Comparison of ENCODE assay signal across 9 cellular contexts in the genomic region with DNA sequence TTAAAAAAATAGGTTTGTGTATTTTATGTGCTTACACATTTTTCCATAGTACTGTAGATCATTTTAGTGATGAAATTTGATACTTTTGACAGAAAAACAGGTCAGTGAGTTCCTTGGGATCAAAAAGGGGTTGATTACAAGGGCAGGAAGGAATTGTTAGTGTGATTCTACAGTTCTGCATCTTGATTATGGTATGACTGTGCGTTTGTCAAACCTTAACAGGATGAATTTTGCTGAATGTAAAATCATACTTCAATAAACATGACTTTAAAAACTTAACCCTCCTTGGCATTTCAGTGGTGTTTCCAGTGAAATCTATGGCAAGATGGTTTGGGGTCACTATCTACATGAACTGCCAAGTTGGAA. TPM values are rescaled to one million over a fixed set of nuclear protein-coding genes. Genes with fewer than 3 reads are reported as not detected.
DNase-seq lines count a peak whose midpoint lies in the region; ATAC-seq and TF ChIP-seq lines count a peak whose summit lies in the region.
"Had no signal": no experiment of that assay in that cellular context is flagged by ENCODE, and none has a peak within 500 bp of the region (broad histone marks: within the 10 kb centered on the region; RNA-seq: fewer than 3 reads in every experiment).

No MANE protein-coding gene starts in this region.

- peak overlapping the region; percentile 10; the same call in 1 of the 2 replicates for H3K9ac ChIP-seq in SK-N-SH
- no peak overlapping the region for H3K9ac ChIP-seq in colonic mucosa (ENCODE audit: low read depth in 2 of 2, low read length in 2 of 2)

- peaks cover 4% of the 10 kb centered on the region; the same call in 1 of the 2 replicates for H3K27me3 ChIP-seq in SK-N-SH (ENCODE audit: insufficient read depth)
- H3K27me3 ChIP-seq in RWPE2 (ENCODE audit: insufficient read depth, poor library complexity, severe bottlenecking), result no peaks in the 10 kb centered on the region
- H3K27me3 ChIP-seq in colonic mucosa, result no peaks in the 10 kb centered on the region

- H3K9me3 ChIP-seq in SK-N-SH (no peaks in the 10 kb centered on the region), RWPE2 (ENCODE audit: severe bottlenecking) (no peaks in the 10 kb centered on the region), colonic mucosa (no peaks in the 10 kb centered on the region)

- no peak overlapping the region for H2AFZ ChIP-seq in SK-N-SH (ENCODE audit: low read depth)

- no peak for DNase-seq in SK-N-SH
- no peak for DNase-seq in RWPE2 (ENCODE audit: low spot score)
- no peak for DNase-seq in colonic mucosa
- no peak for DNase-seq in SIG-M5 treated with dmso at 0.1 percent for 504 hours (lab: John Stamatoyannopoulos, UW; ENCODE audit: unreplicated experiment)
- no peak for DNase-seq in medulla oblongata (ENCODE audit: extremely low spot score)
- DNase-seq in activated CD4-positive, alpha-beta T cell treated with anti-CD3 and anti-CD28 coated beads for 4 hours, result no peak

- no peaks in the 10 kb centered on the region for H3K79me2 ChIP-seq in SK-N-SH (ENCODE audit: insufficient read depth)

- H3K36me3 ChIP-seq in SK-N-SH (replicated peaks in 1 of 2; ENCODE audit: control insufficient read depth in 1 of 2, insufficient read depth in 2 of 2, low read length in 1 of 2) (peaks cover 0 to 2% of the 10 kb centered on the region in 2 experiments), RWPE2 (ENCODE audit: low read depth) (peaks cover 73% of the 10 kb centered on the region), colonic mucosa (no peaks in the 10 kb centered on the region)

- no peaks in the 10 kb centered on the region for H4K20me1 ChIP-seq in SK-N-SH (ENCODE audit: insufficient read depth)

- CTCF ChIA-PET in SK-N-SH (lab: Yijun Ruan, JAX), result no interaction called here

- H3K4me3 ChIP-seq in SK-N-SH (ENCODE audit: low read depth in 2 of 2, low read length in 1 of 2) (no peak overlapping the region), RWPE2 (ENCODE audit: severe bottlenecking) (no peak overlapping the region), colonic mucosa (no peak overlapping the region), skin epidermis (no peak overlapping the region)

- ATAC-seq in SK-N-SH treated with all-trans-retinoic acid at 6 μM for 48 hours, result no peak
- ATAC-seq in RWPE2 (ENCODE audit: low read depth), result no peak

- POLR2A ChIA-PET in SK-N-SH (lab: Yijun Ruan, JAX), result no interaction called here

- peak overlapping the region; percentile 36; the same call in 1 of the 2 replicates for H3K4me2 ChIP-seq in SK-N-SH

- intact Hi-C loops in colonic mucosa (cut with DNase I), result loop anchor here (10.0 kb wide), 1 partner anchor 197 kb away; no protein-coding TSS in a partner anchor

- WGBS in SK-N-SH (ENCODE audit: low lambda C conversion rate), result 14% methylated on average over 1 of the region's 1 CpG

- no peak for TF ChIP-seq EP300 in SK-N-SH (IDR thresholded peaks at IDR 0.05; ENCODE audit: borderline replicate concordance in 1 of 2, low read depth in 1 of 2, low read length in 1 of 2)

- peaks cover 0 to 7% of the 10 kb centered on the region in 2 experiments; a peak in 3 of 4 replicates for H3K4me1 ChIP-seq in SK-N-SH (ENCODE audit: control insufficient read depth in 1 of 2, insufficient read depth in 2 of 2, low read depth in 1 of 2, low read length in 1 of 2)
- H3K4me1 ChIP-seq in RWPE2 (ENCODE audit: insufficient read depth, poor library complexity, severe bottlenecking), result peaks cover 52% of the 10 kb centered on the region
- peaks cover 3% of the 10 kb centered on the region for H3K4me1 ChIP-seq in colonic mucosa

- TF ChIP-seq CTCF in SK-N-SH (IDR thresholded peaks at IDR 0.05) (no peak), RWPE2 (IDR thresholded peaks at IDR 0.05; ENCODE audit: poor library complexity, severe bottlenecking) (no peak), colonic mucosa (IDR thresholded peaks at IDR 0.05) (no peak)

- peak overlapping the region; percentile 39 to 75; a peak in 3 of 4 replicates for H3K27ac ChIP-seq in SK-N-SH (ENCODE audit: low read depth in 2 of 2, low read length in 1 of 2)
- H3K27ac ChIP-seq in RWPE2 (ENCODE audit: poor library complexity, severe bottlenecking), result peak overlapping the region; percentile 97
- peak overlapping the region; percentile 38 for H3K27ac ChIP-seq in colonic mucosa
- H3K27ac ChIP-seq in skin epidermis, result peak overlapping the region in 16 of 21 experiments; percentile 4 to 87 (median 72)
- H3K27ac ChIP-seq: 22Rv1 had no signal

- TF ChIP-seq RAD21 in SK-N-SH (IDR thresholded peaks at IDR 0.05; ENCODE audit: low read length), result no peak

- H3F3A ChIP-seq in SK-N-SH (replicated peaks; ENCODE audit: insufficient read depth), result peaks cover 31% of the 10 kb centered on the region

- H3K9me2 ChIP-seq in SK-N-SH, result no peaks in the 10 kb centered on the region

TF ChIP-seq in SK-N-SH, 30 proteins besides CTCF, POLR2A, EP300 and RAD21 (continues in another document):
- TF ChIP-seq TEAD4 (IDR thresholded peaks at IDR 0.05; ENCODE audit: borderline replicate concordance, insufficient read depth), result no peak
- no peak for TF ChIP-seq RCOR1 (IDR thresholded peaks at IDR 0.05; ENCODE audit: low read length)
- TF ChIP-seq, protein P1, sequence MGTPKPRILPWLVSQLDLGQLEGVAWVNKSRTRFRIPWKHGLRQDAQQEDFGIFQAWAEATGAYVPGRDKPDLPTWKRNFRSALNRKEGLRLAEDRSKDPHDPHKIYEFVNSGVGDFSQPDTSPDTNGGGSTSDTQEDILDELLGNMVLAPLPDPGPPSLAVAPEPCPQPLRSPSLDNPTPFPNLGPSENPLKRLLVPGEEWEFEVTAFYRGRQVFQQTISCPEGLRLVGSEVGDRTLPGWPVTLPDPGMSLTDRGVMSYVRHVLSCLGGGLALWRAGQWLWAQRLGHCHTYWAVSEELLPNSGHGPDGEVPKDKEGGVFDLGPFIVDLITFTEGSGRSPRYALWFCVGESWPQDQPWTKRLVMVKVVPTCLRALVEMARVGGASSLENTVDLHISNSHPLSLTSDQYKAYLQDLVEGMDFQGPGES (IDR thresholded peaks at IDR 0.05; ENCODE audit: low read depth, low read length), result no peak
- no peak for TF ChIP-seq MXI1 (IDR thresholded peaks at IDR 0.05; ENCODE audit: low read depth, low read length)
- TF ChIP-seq, protein P2, sequence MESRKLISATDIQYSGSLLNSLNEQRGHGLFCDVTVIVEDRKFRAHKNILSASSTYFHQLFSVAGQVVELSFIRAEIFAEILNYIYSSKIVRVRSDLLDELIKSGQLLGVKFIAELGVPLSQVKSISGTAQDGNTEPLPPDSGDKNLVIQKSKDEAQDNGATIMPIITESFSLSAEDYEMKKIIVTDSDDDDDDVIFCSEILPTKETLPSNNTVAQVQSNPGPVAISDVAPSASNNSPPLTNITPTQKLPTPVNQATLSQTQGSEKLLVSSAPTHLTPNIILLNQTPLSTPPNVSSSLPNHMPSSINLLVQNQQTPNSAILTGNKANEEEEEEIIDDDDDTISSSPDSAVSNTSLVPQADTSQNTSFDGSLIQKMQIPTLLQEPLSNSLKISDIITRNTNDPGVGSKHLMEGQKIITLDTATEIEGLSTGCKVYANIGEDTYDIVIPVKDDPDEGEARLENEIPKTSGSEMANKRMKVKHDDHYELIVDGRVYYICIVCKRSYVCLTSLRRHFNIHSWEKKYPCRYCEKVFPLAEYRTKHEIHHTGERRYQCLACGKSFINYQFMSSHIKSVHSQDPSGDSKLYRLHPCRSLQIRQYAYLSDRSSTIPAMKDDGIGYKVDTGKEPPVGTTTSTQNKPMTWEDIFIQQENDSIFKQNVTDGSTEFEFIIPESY (IDR thresholded peaks at IDR 0.05; ENCODE audit: borderline replicate concordance, low read depth), result no peak

TF ChIP-seq in SK-N-SH treated with all-trans-retinoic acid at 6 μM for 48 hours, 23 proteins besides CTCF, POLR2A, EP300 and RAD21:
- TF ChIP-seq ZNF8 (CRISPR knock-in tag; IDR thresholded peaks at IDR 0.05), result no peak
- TF ChIP-seq, protein P3, sequence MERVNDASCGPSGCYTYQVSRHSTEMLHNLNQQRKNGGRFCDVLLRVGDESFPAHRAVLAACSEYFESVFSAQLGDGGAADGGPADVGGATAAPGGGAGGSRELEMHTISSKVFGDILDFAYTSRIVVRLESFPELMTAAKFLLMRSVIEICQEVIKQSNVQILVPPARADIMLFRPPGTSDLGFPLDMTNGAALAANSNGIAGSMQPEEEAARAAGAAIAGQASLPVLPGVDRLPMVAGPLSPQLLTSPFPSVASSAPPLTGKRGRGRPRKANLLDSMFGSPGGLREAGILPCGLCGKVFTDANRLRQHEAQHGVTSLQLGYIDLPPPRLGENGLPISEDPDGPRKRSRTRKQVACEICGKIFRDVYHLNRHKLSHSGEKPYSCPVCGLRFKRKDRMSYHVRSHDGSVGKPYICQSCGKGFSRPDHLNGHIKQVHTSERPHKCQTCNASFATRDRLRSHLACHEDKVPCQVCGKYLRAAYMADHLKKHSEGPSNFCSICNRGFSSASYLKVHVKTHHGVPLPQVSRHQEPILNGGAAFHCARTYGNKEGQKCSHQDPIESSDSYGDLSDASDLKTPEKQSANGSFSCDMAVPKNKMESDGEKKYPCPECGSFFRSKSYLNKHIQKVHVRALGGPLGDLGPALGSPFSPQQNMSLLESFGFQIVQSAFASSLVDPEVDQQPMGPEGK (CRISPR knock-in tag; IDR thresholded peaks at IDR 0.05; ENCODE audit: borderline replicate concordance), result no peak
- TF ChIP-seq ESRRG (CRISPR knock-in tag; IDR thresholded peaks at IDR 0.05), result no peak
- TF ChIP-seq ZFP30 (CRISPR knock-in tag; IDR thresholded peaks at IDR 0.05), result no peak
- TF ChIP-seq BACH2 (CRISPR knock-in tag; IDR thresholded peaks at IDR 0.05; ENCODE audit: borderline replicate concordance), result no peak
- no peak for TF ChIP-seq TCF4 (CRISPR knock-in tag; IDR thresholded peaks at IDR 0.05; ENCODE audit: borderline replicate concordance)
- TF ChIP-seq CREB5 (CRISPR knock-in tag; IDR thresholded peaks at IDR 0.05; ENCODE audit: low read depth), result no peak

RNA-seq across cellular contexts. Expression of gene TOMM7, which starts 35.6 kb away (rescaled TPM):
- polyA plus RNA-seq in SK-N-SH (2012; rRNA removed), result 453 and 546 TPM in 2 replicates
- 577 and 786 TPM in 2 replicates for polyA plus RNA-seq in SK-N-SH (2012; cell fraction: cytosol; rRNA removed)
- 127 and 172 TPM in 2 replicates for polyA plus RNA-seq in SK-N-SH (2012; cell fraction: nucleus; rRNA removed)
- 100 to 1,000 TPM; 235 to 288 TPM for total RNA-seq in colonic mucosa

Comparison
In these comparisons a context has a peak if more than half of its experiments do, and no peak if none do; other contexts are left out.
1. H3K27ac ChIP-seq: peak in every context shown above with its lines; median percentile 97 in RWPE2; 72 in skin epidermis; 57 in SK-N-SH; 38 in colonic mucosa.